ENCODE assay signal across 1 cellular context in the genomic region with DNA sequence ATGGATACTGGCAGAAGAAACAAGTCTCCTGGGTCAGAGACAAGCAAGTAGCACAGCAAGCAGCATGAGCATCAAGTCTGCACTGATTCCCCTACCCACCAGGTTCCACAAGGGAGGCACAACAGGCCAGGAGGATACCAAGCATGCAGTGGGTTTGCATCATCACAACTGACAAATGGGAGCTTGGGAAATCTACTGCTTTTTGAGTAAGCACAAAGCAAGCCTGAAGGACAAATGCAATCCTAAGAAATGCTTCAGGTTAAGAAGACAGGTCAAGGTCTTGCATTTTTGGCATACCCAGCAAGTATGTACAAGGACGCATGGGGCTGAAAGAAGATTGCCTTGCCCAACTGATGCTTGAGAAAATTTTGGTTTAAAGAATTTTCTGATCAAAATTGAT.
TF ChIP-seq lines count a peak whose summit lies in the region.

No MANE protein-coding gene starts in this region.

TF ChIP-seq in GM23338, 12 proteins besides CTCF, POLR2A, EP300 and RAD21 (continued from another document):
- TF ChIP-seq ZNF462 (CRISPR knock-in tag; IDR thresholded peaks at IDR 0.05) (no peak), ZNF114 (CRISPR knock-in tag; IDR thresholded peaks at IDR 0.05) (no peak), EZH2 (IDR thresholded peaks at IDR 0.05; ENCODE audit: low read depth, unreplicated experiment) (no peak), STAT1 (IDR thresholded peaks at IDR 0.05; ENCODE audit: unreplicated experiment) (no peak), ZNF331 (CRISPR knock-in tag; IDR thresholded peaks at IDR 0.05; ENCODE audit: low read depth) (no peak), POLR2AphosphoS5 (IDR thresholded peaks at IDR 0.05; ENCODE audit: low read depth) (no peak), EZH2phosphoT487 (IDR thresholded peaks at IDR 0.05; ENCODE audit: unreplicated experiment) (no peak)
- TF ChIP-seq, protein P1, sequence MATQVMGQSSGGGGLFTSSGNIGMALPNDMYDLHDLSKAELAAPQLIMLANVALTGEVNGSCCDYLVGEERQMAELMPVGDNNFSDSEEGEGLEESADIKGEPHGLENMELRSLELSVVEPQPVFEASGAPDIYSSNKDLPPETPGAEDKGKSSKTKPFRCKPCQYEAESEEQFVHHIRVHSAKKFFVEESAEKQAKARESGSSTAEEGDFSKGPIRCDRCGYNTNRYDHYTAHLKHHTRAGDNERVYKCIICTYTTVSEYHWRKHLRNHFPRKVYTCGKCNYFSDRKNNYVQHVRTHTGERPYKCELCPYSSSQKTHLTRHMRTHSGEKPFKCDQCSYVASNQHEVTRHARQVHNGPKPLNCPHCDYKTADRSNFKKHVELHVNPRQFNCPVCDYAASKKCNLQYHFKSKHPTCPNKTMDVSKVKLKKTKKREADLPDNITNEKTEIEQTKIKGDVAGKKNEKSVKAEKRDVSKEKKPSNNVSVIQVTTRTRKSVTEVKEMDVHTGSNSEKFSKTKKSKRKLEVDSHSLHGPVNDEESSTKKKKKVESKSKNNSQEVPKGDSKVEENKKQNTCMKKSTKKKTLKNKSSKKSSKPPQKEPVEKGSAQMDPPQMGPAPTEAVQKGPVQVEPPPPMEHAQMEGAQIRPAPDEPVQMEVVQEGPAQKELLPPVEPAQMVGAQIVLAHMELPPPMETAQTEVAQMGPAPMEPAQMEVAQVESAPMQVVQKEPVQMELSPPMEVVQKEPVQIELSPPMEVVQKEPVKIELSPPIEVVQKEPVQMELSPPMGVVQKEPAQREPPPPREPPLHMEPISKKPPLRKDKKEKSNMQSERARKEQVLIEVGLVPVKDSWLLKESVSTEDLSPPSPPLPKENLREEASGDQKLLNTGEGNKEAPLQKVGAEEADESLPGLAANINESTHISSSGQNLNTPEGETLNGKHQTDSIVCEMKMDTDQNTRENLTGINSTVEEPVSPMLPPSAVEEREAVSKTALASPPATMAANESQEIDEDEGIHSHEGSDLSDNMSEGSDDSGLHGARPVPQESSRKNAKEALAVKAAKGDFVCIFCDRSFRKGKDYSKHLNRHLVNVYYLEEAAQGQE (IDR thresholded peaks at IDR 0.05; ENCODE audit: unreplicated experiment): no peak
TF ChIP-seq in GM23338: peak in this region for 0.
